9 cellular contexts compared by ENCODE assay signal in genomic region chr5:115962239-115962564, GRCh38. TPM values are rescaled to one million over a fixed set of nuclear protein-coding genes. Genes with fewer than 3 reads are reported as not detected.
DNase-seq lines count a peak whose midpoint lies in the region; ATAC-seq and TF ChIP-seq lines count a peak whose summit lies in the region.
"Had no signal": no experiment of that assay in that cellular context is flagged by ENCODE, and none has a peak within 500 bp of the region (broad histone marks: within the 10 kb centered on the region; RNA-seq: fewer than 3 reads in every experiment).

Gene LVRN, plus strand, starts transcription at chr5:115962475. Its CDS starts 143 bp downstream, at chr5:115962618.

- peak; percentile 1 for DNase-seq in stimulated activated CD4-positive, alpha-beta T cell treated with anti-CD3 and anti-CD28 coated beads, Interleukin-15, amount 100 ng/mL, for 24 hours
- DNase-seq in stimulated activated CD4-positive, alpha-beta T cell treated with anti-CD3 and anti-CD28 coated beads, Interleukin-4, amount 100 ng/mL, for 1 hour, result no peak
- DNase-seq in stimulated activated naive CD4-positive, alpha-beta T cell treated with Interleukin-2 at 50 U/mL for 16 hours (lab: John Stamatoyannopoulos, UW), result no peak
- no peak for DNase-seq in A172 (ENCODE audit: low spot score)
- DNase-seq: CD4-positive, CD25-positive, alpha-beta regulatory T cell had no signal

- ATAC-seq in GM18505 (IDR thresholded peaks at IDR 0.05; ENCODE audit: unreplicated experiment) (no peak), HG02763 (IDR thresholded peaks at IDR 0.05; ENCODE audit: unreplicated experiment) (no peak)

- peaks cover 4 to 6% of the 10 kb centered on the region in 2 donors for H3K9me3 ChIP-seq in esophagus (ENCODE audit: control insufficient read depth in 2 of 2, insufficient read depth in 1 of 2, low read depth in 1 of 2, low read length in 1 of 2)
- peaks cover 3% of the 10 kb centered on the region for H3K9me3 ChIP-seq in neural cell (ENCODE audit: low read length)

- no peaks in the 10 kb centered on the region for H3F3A ChIP-seq in neural cell (ENCODE audit: insufficient read depth, low read length, poor library complexity, severe bottlenecking)

- no peak for TF ChIP-seq EP300 in neural cell (conservative IDR thresholded peaks at IDR 0.05; ENCODE audit: poor library complexity, severe bottlenecking)

- H3K9me2 ChIP-seq in neural cell (ENCODE audit: insufficient read depth, low read length), result no peaks in the 10 kb centered on the region

- H3K4me3 ChIP-seq in esophagus (ENCODE audit: low read depth in 1 of 2, low read length in 2 of 2) (peak within 1 kb of the TSS; percentile 32 to 40), neural cell (ENCODE audit: low read length) (peak within 1 kb of the TSS; percentile 57)

- no peaks in the 10 kb centered on the region for H4K20me1 ChIP-seq in neural cell (ENCODE audit: insufficient read depth)

- peaks cover 0 to 20% of the 10 kb centered on the region in 2 donors for H3K27me3 ChIP-seq in esophagus (ENCODE audit: control insufficient read depth in 1 of 2, insufficient read depth in 2 of 2, low read length in 2 of 2)
- H3K27me3 ChIP-seq in neural cell (ENCODE audit: insufficient read depth, low read depth, low read length), result peaks cover 39% of the 10 kb centered on the region

- H3K36me3 ChIP-seq in esophagus (ENCODE audit: control insufficient read depth in 2 of 2, insufficient read depth in 2 of 2, low read length in 1 of 2) (no peaks in the 10 kb centered on the region), neural cell (ENCODE audit: insufficient read depth, low read length) (no peaks in the 10 kb centered on the region)

- no peaks in the 10 kb centered on the region for H3K79me2 ChIP-seq in neural cell (replicated peaks; ENCODE audit: insufficient read depth, low read length)

- no peak for TF ChIP-seq CTCF in neural cell (IDR thresholded peaks at IDR 0.05; ENCODE audit: poor library complexity, severe bottlenecking)

- TF ChIP-seq RAD21 in neural cell (conservative IDR thresholded peaks at IDR 0.05), result no peak

- H3K9ac ChIP-seq in neural cell (ENCODE audit: low read length), result no peak within 1 kb of the TSS

- no peak within 1 kb of the TSS for H3K27ac ChIP-seq in esophagus (ENCODE audit: low read depth in 2 of 2, low read length in 1 of 2)
- no peak within 1 kb of the TSS for H3K27ac ChIP-seq in neural cell (ENCODE audit: low read length)

- peaks cover 8 to 10% of the 10 kb centered on the region in 2 donors for H3K4me1 ChIP-seq in esophagus (ENCODE audit: control insufficient read depth in 2 of 2, insufficient read depth in 2 of 2, low read length in 1 of 2)

- 10% methylated on average over 18 of the region's 18 CpGs for WGBS in esophagus, 2 donors

- no peak within 1 kb of the TSS for H3K4me2 ChIP-seq in neural cell (ENCODE audit: low read length)

- TF ChIP-seq POLR2A in GM18505 (IDR thresholded peaks at IDR 0.05; ENCODE audit: borderline replicate concordance, extremely low read depth, insufficient read depth, insufficient read length), result no peak

- H2AFZ ChIP-seq in neural cell (ENCODE audit: low read depth, low read length), result no peak within 1 kb of the TSS

TF ChIP-seq in neural cell, 6 proteins besides CTCF, POLR2A, EP300 and RAD21:
- TF ChIP-seq REST (IDR thresholded peaks at IDR 0.05; ENCODE audit: borderline replicate concordance) (no peak), EZH2 (IDR thresholded peaks at IDR 0.05; ENCODE audit: borderline replicate concordance, insufficient read depth, low read length, poor library complexity, severe bottlenecking) (no peak), SMC3 (conservative IDR thresholded peaks at IDR 0.05; ENCODE audit: poor library complexity) (no peak), TAF1 (IDR thresholded peaks at IDR 0.05; ENCODE audit: low read depth) (no peak), MXI1 (conservative IDR thresholded peaks at IDR 0.05; ENCODE audit: poor library complexity, severe bottlenecking) (no peak), POLR2AphosphoS5 (IDR thresholded peaks at IDR 0.05) (no peak)

RNA-seq across cellular contexts. Expression of gene LVRN, which starts in this region (rescaled TPM):
- polyA plus RNA-seq in esophagus (under 1 TPM; 0.16 to 0.32 TPM), neural cell (2.1 and 3.5 TPM in 2 replicates)
- 2.2 and 3.1 TPM in 2 replicates for polyA minus RNA-seq in neural cell
- 0.09 TPM in 1 of 2 replicates, not detected in the other for total RNA-seq in A172 (2014; rRNA removed; shearing (Covaris generic))
- total RNA-seq: CD4-positive, CD25-positive, alpha-beta regulatory T cell had no signal
- polyA plus RNA-seq: CD4-positive, CD25-positive, alpha-beta regulatory T cell had no signal
